Comparison of ENCODE assay signal across 32 cellular contexts in the genomic region with DNA sequence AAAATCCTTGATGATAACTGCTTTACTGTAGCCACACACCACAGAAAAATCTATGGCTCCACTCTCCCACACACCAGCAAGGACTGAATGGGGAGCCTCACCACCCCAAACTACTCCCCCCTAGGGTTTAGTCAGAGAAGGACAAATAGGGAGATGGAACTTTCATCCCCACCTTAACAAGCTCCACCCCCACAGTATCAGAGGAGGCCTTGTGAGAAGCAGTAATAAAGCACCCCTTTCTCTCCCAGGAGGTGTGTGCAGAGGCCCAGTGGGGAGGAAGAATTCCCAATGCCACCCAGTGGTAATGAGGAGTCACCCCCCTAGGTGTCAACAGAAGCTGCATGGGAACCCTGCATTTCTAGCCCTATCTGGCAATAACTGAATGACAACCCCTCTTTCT.
"Had no signal": no experiment of that assay in that cellular context is flagged by ENCODE, and none has a peak within 500 bp of the region (broad histone marks: within the 10 kb centered on the region; RNA-seq: fewer than 3 reads in every experiment).

No MANE protein-coding gene starts in this region.

- H3K27ac ChIP-seq: cardiac muscle cell, KMS-11, SJSA1, VCaP had no signal

- H3K4me3 Mint-ChIP-seq: activated CD4-positive, alpha-beta memory T cell treated with anti-CD3 and anti-CD28 coated beads, Interleukin-2, amount 10 ng/mL, durations not matched to agents 7 days and 5 days; activated CD8-positive, alpha-beta memory T cell treated with anti-CD3 and anti-CD28 coated beads, Interleukin-2, amount 10 ng/mL, durations not matched to agents 7 days and 5 days; activated naive CD8-positive, alpha-beta T cell treated with anti-CD3 and anti-CD28 coated beads for 36 hours; central memory CD8-positive, alpha-beta T cell had no signal

- H3K9ac ChIP-seq: KMS-11 had no signal

- H3K4me1 Mint-ChIP-seq: central memory CD8-positive, alpha-beta T cell had no signal

- H3K27ac Mint-ChIP-seq: activated CD4-positive, alpha-beta memory T cell treated with anti-CD3 and anti-CD28 coated beads, Interleukin-2, amount 10 ng/mL, durations not matched to agents 7 days and 5 days; activated CD8-positive, alpha-beta memory T cell treated with anti-CD3 and anti-CD28 coated beads, Interleukin-2, amount 10 ng/mL, durations not matched to agents 7 days and 5 days; activated naive CD8-positive, alpha-beta T cell treated with anti-CD3 and anti-CD28 coated beads for 36 hours had no signal

- H3K4me3 ChIP-seq: ascending aorta, cardiac muscle cell, SJSA1 had no signal

- H3K4me1 ChIP-seq: ascending aorta, SJSA1 had no signal

- ATAC-seq: activated CD8-positive, alpha-beta memory T cell treated with anti-CD3 and anti-CD28 coated beads, Interleukin-2, amount 10 ng/mL, durations not matched to agents 7 days and 5 days; Panc1 had no signal

- H3K4me2 ChIP-seq: KMS-11 had no signal

- H3K36me3 Mint-ChIP-seq: activated CD8-positive, alpha-beta memory T cell treated with anti-CD3 and anti-CD28 coated beads, Interleukin-2, amount 10 ng/mL, durations not matched to agents 7 days and 5 days; activated naive CD8-positive, alpha-beta T cell treated with anti-CD3 and anti-CD28 coated beads for 36 hours had no signal

- H3K9me3 ChIP-seq: ascending aorta, SJSA1 had no signal

- H3K27me3 ChIP-seq: ascending aorta, SJSA1 had no signal

- H3K36me3 ChIP-seq: cardiac muscle cell, SJSA1 had no signal

- DNase-seq: activated CD4-positive, alpha-beta memory T cell treated with anti-CD3 and anti-CD28 coated beads, Interleukin-2, amount 10 ng/mL, durations not matched to agents 7 days and 5 days; activated CD4-positive, alpha-beta T cell treated with anti-CD3 and anti-CD28 coated beads for 1 hour; activated CD4-positive, alpha-beta T cell treated with anti-CD3 and anti-CD28 coated beads for 48 hours; activated CD4-positive, CD25-positive, alpha-beta regulatory T cell; activated CD8-positive, alpha-beta memory T cell treated with anti-CD3 and anti-CD28 coated beads for 24 hours; activated CD8-positive, alpha-beta memory T cell treated with anti-CD3 and anti-CD28 coated beads, Interleukin-2, amount 10 ng/mL, durations not matched to agents 7 days and 5 days; activated CD8-positive, alpha-beta memory T cell treated with anti-CD3 and anti-CD28 coated beads, Interleukin-2, amount 50 U/mL, for 48 hours; activated effector memory CD4-positive, alpha-beta T cell treated with Interleukin-2 at 50 U/mL for 16 hours; activated naive CD4-positive, alpha-beta T cell treated with anti-CD3 and anti-CD28 coated beads, Interleukin-2, amount 50 U/mL, for 16 hours; activated naive CD8-positive, alpha-beta T cell treated with anti-CD3 and anti-CD28 coated beads for 36 hours; activated T-cell treated with anti-CD3 and anti-CD28 coated beads, Interleukin-2, amount 50 U/mL, for 48 hours; amygdala; MM.1S; MV-4-11; NCI-H1092; NCI-H1436 treated with DMSO at 0.1 percent for 48 hours; NCI-H1694 treated with DMSO at 0.1 percent for 48 hours; NCI-H2029; NCI-H345; NCI-H524 treated with DMSO at 0.1 percent for 48 hours; SHP77 treated with DMSO at 0.1 percent for 48 hours; SW 1271; T-helper 1 cell; T-helper 2 cell; T-helper 9 cell had no signal

- H3K9me3 Mint-ChIP-seq: activated CD4-positive, alpha-beta memory T cell treated with anti-CD3 and anti-CD28 coated beads, Interleukin-2, amount 10 ng/mL, durations not matched to agents 7 days and 5 days; central memory CD8-positive, alpha-beta T cell had no signal
